Comparison of ENCODE assay signal across 1 cellular context in the genomic region with DNA sequence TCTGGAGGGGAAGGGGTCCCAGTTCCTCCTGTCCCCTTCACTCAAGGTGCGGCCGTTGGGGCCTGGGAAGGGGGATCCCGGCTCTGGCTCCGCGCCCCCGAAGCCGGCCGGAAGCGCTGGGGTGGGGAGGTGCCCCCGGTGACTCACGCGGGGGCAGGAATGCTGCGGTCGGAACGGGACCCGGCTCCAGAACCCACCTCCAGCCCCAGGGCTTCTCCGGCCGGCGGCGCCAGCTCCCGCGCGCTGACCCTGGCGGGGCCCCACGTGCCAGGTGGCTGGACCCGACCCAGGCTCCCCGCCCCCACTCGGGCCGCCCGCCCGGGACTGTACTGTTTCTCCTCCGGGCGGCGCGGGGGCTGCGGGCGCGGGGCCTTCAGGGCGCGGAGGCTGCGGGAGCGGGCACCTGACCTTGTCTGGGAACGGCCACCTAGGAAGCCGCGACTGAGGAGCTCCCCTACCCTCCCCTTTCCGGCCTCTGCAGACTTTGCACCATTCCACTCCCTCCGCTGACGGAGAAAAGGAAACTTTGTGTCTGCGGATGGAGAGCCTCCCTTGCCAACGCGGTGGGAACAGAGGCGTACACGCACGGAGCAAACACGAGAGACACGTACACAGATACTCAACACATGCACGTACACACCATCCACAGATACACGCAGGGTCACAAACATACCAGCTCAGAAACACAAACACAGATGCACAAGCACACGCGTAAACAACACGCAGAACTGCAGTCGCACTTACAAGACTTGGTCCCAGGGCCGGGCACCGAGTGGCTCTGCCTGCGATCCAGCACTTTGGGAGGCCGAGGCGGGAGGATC.
TF ChIP-seq lines count a peak whose summit lies in the region.

No MANE protein-coding gene starts in this region.

TF ChIP-seq in HepG2, 621 proteins besides CTCF, POLR2A, EP300 and RAD21 (continued from another document and continues in another):
- TF ChIP-seq AFF4 (CRISPR knock-in tag; IDR thresholded peaks at IDR 0.05) (no peak; the same call in 1 of the 2 replicates), SIX4 (CRISPR knock-in tag; IDR thresholded peaks at IDR 0.05) (no peak), ZNF33B (CRISPR knock-in tag; IDR thresholded peaks at IDR 0.05) (no peak), KMT2B (CRISPR knock-in tag; IDR thresholded peaks at IDR 0.05) (peak; percentile 31; the same call in 1 of the 2 replicates), ZSCAN22 (CRISPR knock-in tag; IDR thresholded peaks at IDR 0.05) (no peak), GABPA (IDR thresholded peaks at IDR 0.05; ENCODE audit: low read depth, low read length) (no peak; the same call in 1 of the 2 replicates), GABPA (CRISPR knock-in tag; IDR thresholded peaks at IDR 0.05; ENCODE audit: low read depth) (peak; percentile 49), HDAC1 (CRISPR knock-in tag; IDR thresholded peaks at IDR 0.05) (peak; percentile 66; the same call in 1 of the 2 replicates), KDM5B (CRISPR knock-in tag; IDR thresholded peaks at IDR 0.05; ENCODE audit: borderline replicate concordance) (peak; percentile 78; the same call in 1 of the 2 replicates), MEF2D (CRISPR knock-in tag; IDR thresholded peaks at IDR 0.05) (no peak), YY1 (IDR thresholded peaks at IDR 0.05; ENCODE audit: insufficient read depth, insufficient replicate concordance, low read depth, low read length) (no peak), NCOA2 (CRISPR knock-in tag; IDR thresholded peaks at IDR 0.05) (peak; percentile 25; the same call in 1 of the 2 replicates), MTF2 (CRISPR knock-in tag; IDR thresholded peaks at IDR 0.05; ENCODE audit: borderline replicate concordance) (peak; percentile 88; the same call in 1 of the 2 replicates), ZNF207 (IDR thresholded peaks at IDR 0.05; ENCODE audit: borderline replicate concordance) (no peak), ZNF782 (CRISPR knock-in tag; IDR thresholded peaks at IDR 0.05; ENCODE audit: borderline replicate concordance) (no peak), FOSL2 (CRISPR knock-in tag; IDR thresholded peaks at IDR 0.05) (peak; percentile 91), THAP7 (CRISPR knock-in tag; IDR thresholded peaks at IDR 0.05) (no peak), NFYC (CRISPR knock-in tag; IDR thresholded peaks at IDR 0.05) (no peak), ZNF264 (CRISPR knock-in tag; IDR thresholded peaks at IDR 0.05) (no peak), ZFY (CRISPR knock-in tag; IDR thresholded peaks at IDR 0.05) (peak; percentile 62; the same call in 1 of the 2 replicates), STAT5B (CRISPR knock-in tag; IDR thresholded peaks at IDR 0.05) (0 out of 2 replicates have a peak, but pooled peaks have one; percentile 29), AHR (CRISPR knock-in tag; IDR thresholded peaks at IDR 0.05) (no peak), ATF1 (CRISPR knock-in tag; IDR thresholded peaks at IDR 0.05) (no peak), ZNF549 (CRISPR knock-in tag; IDR thresholded peaks at IDR 0.05) (no peak), IRF2 (CRISPR knock-in tag; IDR thresholded peaks at IDR 0.05) (peak; percentile 57; the same call in 1 of the 2 replicates), ZBTB10 (CRISPR knock-in tag; IDR thresholded peaks at IDR 0.05; ENCODE audit: borderline replicate concordance) (peak; percentile 82; the same call in 1 of the 2 replicates), MAZ (IDR thresholded peaks at IDR 0.05; ENCODE audit: borderline replicate concordance, low read depth, low read length) (no peak; the same call in 1 of the 2 replicates), MAZ (CRISPR knock-in tag; IDR thresholded peaks at IDR 0.05; ENCODE audit: low read depth) (peak; percentile 50), ZSCAN29 (CRISPR knock-in tag; conservative IDR thresholded peaks at IDR 0.05) (no peak), ZNF558 (CRISPR knock-in tag; IDR thresholded peaks at IDR 0.05; ENCODE audit: borderline replicate concordance) (no peak), ZNF616 (CRISPR knock-in tag; IDR thresholded peaks at IDR 0.05; ENCODE audit: low read depth) (no peak), ZNF24 (IDR thresholded peaks at IDR 0.05) (no peak), KLF16 (CRISPR knock-in tag; IDR thresholded peaks at IDR 0.05) (no peak), NFE2 (CRISPR knock-in tag; IDR thresholded peaks at IDR 0.05) (no peak), BCL3 (CRISPR knock-in tag; IDR thresholded peaks at IDR 0.05) (no peak; the same call in 1 of the 2 replicates), ZNF740 (CRISPR knock-in tag; IDR thresholded peaks at IDR 0.05) (no peak), NKX3-1 (CRISPR knock-in tag; IDR thresholded peaks at IDR 0.05) (no peak), CENPX (CRISPR knock-in tag; IDR thresholded peaks at IDR 0.05) (no peak), ERF (CRISPR knock-in tag; IDR thresholded peaks at IDR 0.05) (peak; percentile 53), FOXA3 (CRISPR knock-in tag; IDR thresholded peaks at IDR 0.05) (no peak; the same call in 1 of the 2 replicates), FOXK2 (IDR thresholded peaks at IDR 0.05) (no peak), XBP1 (CRISPR knock-in tag; IDR thresholded peaks at IDR 0.05) (no peak)
- TF ChIP-seq, protein P1, sequence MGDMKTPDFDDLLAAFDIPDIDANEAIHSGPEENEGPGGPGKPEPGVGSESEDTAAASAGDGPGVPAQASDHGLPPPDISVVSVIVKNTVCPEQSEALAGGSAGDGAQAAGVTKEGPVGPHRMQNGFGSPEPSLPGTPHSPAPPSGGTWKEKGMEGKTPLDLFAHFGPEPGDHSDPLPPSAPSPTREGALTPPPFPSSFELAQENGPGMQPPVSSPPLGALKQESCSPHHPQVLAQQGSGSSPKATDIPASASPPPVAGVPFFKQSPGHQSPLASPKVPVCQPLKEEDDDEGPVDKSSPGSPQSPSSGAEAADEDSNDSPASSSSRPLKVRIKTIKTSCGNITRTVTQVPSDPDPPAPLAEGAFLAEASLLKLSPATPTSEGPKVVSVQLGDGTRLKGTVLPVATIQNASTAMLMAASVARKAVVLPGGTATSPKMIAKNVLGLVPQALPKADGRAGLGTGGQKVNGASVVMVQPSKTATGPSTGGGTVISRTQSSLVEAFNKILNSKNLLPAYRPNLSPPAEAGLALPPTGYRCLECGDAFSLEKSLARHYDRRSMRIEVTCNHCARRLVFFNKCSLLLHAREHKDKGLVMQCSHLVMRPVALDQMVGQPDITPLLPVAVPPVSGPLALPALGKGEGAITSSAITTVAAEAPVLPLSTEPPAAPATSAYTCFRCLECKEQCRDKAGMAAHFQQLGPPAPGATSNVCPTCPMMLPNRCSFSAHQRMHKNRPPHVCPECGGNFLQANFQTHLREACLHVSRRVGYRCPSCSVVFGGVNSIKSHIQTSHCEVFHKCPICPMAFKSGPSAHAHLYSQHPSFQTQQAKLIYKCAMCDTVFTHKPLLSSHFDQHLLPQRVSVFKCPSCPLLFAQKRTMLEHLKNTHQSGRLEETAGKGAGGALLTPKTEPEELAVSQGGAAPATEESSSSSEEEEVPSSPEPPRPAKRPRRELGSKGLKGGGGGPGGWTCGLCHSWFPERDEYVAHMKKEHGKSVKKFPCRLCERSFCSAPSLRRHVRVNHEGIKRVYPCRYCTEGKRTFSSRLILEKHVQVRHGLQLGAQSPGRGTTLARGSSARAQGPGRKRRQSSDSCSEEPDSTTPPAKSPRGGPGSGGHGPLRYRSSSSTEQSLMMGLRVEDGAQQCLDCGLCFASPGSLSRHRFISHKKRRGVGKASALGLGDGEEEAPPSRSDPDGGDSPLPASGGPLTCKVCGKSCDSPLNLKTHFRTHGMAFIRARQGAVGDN (CRISPR knock-in tag; IDR thresholded peaks at IDR 0.05): peak; percentile 94
- TF ChIP-seq, protein P2, sequence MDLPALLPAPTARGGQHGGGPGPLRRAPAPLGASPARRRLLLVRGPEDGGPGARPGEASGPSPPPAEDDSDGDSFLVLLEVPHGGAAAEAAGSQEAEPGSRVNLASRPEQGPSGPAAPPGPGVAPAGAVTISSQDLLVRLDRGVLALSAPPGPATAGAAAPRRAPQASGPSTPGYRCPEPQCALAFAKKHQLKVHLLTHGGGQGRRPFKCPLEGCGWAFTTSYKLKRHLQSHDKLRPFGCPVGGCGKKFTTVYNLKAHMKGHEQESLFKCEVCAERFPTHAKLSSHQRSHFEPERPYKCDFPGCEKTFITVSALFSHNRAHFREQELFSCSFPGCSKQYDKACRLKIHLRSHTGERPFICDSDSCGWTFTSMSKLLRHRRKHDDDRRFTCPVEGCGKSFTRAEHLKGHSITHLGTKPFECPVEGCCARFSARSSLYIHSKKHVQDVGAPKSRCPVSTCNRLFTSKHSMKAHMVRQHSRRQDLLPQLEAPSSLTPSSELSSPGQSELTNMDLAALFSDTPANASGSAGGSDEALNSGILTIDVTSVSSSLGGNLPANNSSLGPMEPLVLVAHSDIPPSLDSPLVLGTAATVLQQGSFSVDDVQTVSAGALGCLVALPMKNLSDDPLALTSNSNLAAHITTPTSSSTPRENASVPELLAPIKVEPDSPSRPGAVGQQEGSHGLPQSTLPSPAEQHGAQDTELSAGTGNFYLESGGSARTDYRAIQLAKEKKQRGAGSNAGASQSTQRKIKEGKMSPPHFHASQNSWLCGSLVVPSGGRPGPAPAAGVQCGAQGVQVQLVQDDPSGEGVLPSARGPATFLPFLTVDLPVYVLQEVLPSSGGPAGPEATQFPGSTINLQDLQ (CRISPR knock-in tag; IDR thresholded peaks at IDR 0.05): no peak
- TF ChIP-seq, protein P3, sequence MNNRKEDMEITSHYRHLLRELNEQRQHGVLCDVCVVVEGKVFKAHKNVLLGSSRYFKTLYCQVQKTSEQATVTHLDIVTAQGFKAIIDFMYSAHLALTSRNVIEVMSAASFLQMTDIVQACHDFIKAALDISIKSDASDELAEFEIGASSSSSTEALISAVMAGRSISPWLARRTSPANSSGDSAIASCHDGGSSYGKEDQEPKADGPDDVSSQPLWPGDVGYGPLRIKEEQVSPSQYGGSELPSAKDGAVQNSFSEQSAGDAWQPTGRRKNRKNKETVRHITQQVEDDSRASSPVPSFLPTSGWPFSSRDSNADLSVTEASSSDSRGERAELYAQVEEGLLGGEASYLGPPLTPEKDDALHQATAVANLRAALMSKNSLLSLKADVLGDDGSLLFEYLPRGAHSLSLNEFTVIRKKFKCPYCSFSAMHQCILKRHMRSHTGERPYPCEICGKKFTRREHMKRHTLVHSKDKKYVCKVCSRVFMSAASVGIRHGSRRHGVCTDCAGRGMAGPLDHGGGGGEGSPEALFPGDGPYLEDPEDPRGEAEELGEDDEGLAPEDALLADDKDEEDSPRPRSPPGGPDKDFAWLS (CRISPR knock-in tag; IDR thresholded peaks at IDR 0.05; ENCODE audit: borderline replicate concordance): no peak
